Comparison of ENCODE assay signal across 1 cellular context in genomic region chr1:116393792-116394191, GRCh38.
TF ChIP-seq lines count a peak whose summit lies in the region.

No MANE protein-coding gene starts in this region.

TF ChIP-seq in K562, 482 proteins besides CTCF, POLR2A, EP300 and RAD21:
- TF ChIP-seq ZNF77 (CRISPR knock-in tag; IDR thresholded peaks at IDR 0.05) (no peak), SMARCB1 (IDR thresholded peaks at IDR 0.05; ENCODE audit: insufficient read length, low read depth) (no peak), RFX5 (IDR thresholded peaks at IDR 0.05; ENCODE audit: low read depth, low read length) (no peak)
